1 cellular context compared by ENCODE assay signal in genomic region chr11:77994434-77995362, GRCh38.
TF ChIP-seq lines count a peak whose summit lies in the region.

A gene with protein sequence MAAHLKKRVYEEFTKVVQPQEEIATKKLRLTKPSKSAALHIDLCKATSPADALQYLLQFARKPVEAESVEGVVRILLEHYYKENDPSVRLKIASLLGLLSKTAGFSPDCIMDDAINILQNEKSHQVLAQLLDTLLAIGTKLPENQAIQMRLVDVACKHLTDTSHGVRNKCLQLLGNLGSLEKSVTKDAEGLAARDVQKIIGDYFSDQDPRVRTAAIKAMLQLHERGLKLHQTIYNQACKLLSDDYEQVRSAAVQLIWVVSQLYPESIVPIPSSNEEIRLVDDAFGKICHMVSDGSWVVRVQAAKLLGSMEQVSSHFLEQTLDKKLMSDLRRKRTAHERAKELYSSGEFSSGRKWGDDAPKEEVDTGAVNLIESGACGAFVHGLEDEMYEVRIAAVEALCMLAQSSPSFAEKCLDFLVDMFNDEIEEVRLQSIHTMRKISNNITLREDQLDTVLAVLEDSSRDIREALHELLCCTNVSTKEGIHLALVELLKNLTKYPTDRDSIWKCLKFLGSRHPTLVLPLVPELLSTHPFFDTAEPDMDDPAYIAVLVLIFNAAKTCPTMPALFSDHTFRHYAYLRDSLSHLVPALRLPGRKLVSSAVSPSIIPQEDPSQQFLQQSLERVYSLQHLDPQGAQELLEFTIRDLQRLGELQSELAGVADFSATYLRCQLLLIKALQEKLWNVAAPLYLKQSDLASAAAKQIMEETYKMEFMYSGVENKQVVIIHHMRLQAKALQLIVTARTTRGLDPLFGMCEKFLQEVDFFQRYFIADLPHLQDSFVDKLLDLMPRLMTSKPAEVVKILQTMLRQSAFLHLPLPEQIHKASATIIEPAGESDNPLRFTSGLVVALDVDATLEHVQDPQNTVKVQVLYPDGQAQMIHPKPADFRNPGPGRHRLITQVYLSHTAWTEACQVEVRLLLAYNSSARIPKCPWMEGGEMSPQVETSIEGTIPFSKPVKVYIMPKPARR (minus strand): TSS chr11:77994668. CDS start chr11:77994643, 25 bp downstream.

TF ChIP-seq in K562, 482 proteins besides CTCF, POLR2A, EP300 and RAD21 (continued from another document and continues in another):
- TF ChIP-seq, protein P1, sequence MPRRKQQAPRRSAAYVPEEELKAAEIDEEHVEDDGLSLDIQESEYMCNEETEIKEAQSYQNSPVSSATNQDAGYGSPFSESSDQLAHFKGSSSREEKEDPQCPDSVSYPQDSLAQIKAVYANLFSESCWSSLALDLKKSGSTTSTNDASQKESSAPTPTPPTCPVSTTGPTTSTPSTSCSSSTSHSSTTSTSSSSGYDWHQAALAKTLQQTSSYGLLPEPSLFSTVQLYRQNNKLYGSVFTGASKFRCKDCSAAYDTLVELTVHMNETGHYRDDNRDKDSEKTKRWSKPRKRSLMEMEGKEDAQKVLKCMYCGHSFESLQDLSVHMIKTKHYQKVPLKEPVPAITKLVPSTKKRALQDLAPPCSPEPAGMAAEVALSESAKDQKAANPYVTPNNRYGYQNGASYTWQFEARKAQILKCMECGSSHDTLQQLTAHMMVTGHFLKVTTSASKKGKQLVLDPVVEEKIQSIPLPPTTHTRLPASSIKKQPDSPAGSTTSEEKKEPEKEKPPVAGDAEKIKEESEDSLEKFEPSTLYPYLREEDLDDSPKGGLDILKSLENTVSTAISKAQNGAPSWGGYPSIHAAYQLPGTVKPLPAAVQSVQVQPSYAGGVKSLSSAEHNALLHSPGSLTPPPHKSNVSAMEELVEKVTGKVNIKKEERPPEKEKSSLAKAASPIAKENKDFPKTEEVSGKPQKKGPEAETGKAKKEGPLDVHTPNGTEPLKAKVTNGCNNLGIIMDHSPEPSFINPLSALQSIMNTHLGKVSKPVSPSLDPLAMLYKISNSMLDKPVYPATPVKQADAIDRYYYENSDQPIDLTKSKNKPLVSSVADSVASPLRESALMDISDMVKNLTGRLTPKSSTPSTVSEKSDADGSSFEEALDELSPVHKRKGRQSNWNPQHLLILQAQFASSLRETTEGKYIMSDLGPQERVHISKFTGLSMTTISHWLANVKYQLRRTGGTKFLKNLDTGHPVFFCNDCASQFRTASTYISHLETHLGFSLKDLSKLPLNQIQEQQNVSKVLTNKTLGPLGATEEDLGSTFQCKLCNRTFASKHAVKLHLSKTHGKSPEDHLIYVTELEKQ (CRISPR knock-in tag; IDR thresholded peaks at IDR 0.05) = no peak
- TF ChIP-seq GATA2 (CRISPR knock-in tag; IDR thresholded peaks at IDR 0.05) (no peak), BCL6 (CRISPR knock-in tag; IDR thresholded peaks at IDR 0.05) (no peak), PPARD (CRISPR knock-in tag; IDR thresholded peaks at IDR 0.05) (no peak), USF1 (CRISPR knock-in tag; IDR thresholded peaks at IDR 0.05) (no peak), TEAD4 (IDR thresholded peaks at IDR 0.05; ENCODE audit: low read length) (peak; percentile 81), TEAD4 (CRISPR knock-in tag; IDR thresholded peaks at IDR 0.05; ENCODE audit: borderline replicate concordance) (no peak), ZBTB43 (CRISPR knock-in tag; IDR thresholded peaks at IDR 0.05) (no peak), DACH1 (IDR thresholded peaks at IDR 0.05; ENCODE audit: partially characterized antibody) (no peak), NBN (IDR thresholded peaks at IDR 0.05; ENCODE audit: low read depth) (no peak; the same call in 1 of the 2 replicates), ZNF764 (CRISPR knock-in tag; IDR thresholded peaks at IDR 0.05; ENCODE audit: low read depth) (no peak), ZNF592 (IDR thresholded peaks at IDR 0.05) (peak; percentile 97), ZNF436 (CRISPR knock-in tag; IDR thresholded peaks at IDR 0.05) (no peak), NFRKB (IDR thresholded peaks at IDR 0.05; ENCODE audit: low read depth) (peak; percentile 52; the same call in 1 of the 2 replicates), ZKSCAN8 (CRISPR knock-in tag; IDR thresholded peaks at IDR 0.05) (no peak), SMAD2 (IDR thresholded peaks at IDR 0.05; ENCODE audit: low read depth, low read length) (no peak), FOXA3 (CRISPR knock-in tag; conservative IDR thresholded peaks at IDR 0.05 in 1 of 2, IDR thresholded peaks at IDR 0.05 in 1 of 2) (no peak), ZNF224 (CRISPR knock-in tag; IDR thresholded peaks at IDR 0.05) (no peak), CBFA2T3 (IDR thresholded peaks at IDR 0.05) (no peak), ZNF12 (CRISPR knock-in tag; IDR thresholded peaks at IDR 0.05) (no peak), ZSCAN29 (IDR thresholded peaks at IDR 0.05) (peak; percentile 77), CBX8 (IDR thresholded peaks at IDR 0.05; ENCODE audit: borderline replicate concordance, extremely low read depth, low read depth, low read length, poor library complexity, severe bottlenecking) (no peak), CBX3 (IDR thresholded peaks at IDR 0.05; ENCODE audit: borderline replicate concordance in 1 of 2, low read length in 2 of 2) (peak in 1 of 2 experiments; percentile 85; a peak in 1 of 3 replicates), LARP7 (IDR thresholded peaks at IDR 0.05) (no peak), CEBPG (CRISPR knock-in tag; IDR thresholded peaks at IDR 0.05) (no peak), CEBPG (tag; conservative IDR thresholded peaks at IDR 0.05 in 1 of 2, IDR thresholded peaks at IDR 0.05 in 1 of 2) (peak in 1 of 2 experiments; percentile 5; a peak in 1 of 4 replicates), LEF1 (IDR thresholded peaks at IDR 0.05) (0 out of 2 replicates have a peak, but pooled peaks have one; percentile 11)
- TF ChIP-seq, protein P2, sequence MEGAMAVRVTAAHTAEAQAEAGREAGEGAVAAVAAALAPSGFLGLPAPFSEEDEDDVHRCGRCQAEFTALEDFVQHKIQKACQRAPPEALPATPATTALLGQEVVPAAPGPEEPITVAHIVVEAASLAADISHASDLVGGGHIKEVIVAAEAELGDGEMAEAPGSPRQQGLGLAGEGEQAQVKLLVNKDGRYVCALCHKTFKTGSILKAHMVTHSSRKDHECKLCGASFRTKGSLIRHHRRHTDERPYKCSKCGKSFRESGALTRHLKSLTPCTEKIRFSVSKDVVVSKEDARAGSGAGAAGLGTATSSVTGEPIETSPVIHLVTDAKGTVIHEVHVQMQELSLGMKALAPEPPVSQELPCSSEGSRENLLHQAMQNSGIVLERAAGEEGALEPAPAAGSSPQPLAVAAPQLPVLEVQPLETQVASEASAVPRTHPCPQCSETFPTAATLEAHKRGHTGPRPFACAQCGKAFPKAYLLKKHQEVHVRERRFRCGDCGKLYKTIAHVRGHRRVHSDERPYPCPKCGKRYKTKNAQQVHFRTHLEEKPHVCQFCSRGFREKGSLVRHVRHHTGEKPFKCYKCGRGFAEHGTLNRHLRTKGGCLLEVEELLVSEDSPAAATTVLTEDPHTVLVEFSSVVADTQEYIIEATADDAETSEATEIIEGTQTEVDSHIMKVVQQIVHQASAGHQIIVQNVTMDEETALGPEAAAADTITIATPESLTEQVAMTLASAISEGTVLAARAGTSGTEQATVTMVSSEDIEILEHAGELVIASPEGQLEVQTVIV (CRISPR knock-in tag; IDR thresholded peaks at IDR 0.05; ENCODE audit: borderline replicate concordance) = no peak; the same call in 1 of the 2 replicates
- TF ChIP-seq, protein P3, sequence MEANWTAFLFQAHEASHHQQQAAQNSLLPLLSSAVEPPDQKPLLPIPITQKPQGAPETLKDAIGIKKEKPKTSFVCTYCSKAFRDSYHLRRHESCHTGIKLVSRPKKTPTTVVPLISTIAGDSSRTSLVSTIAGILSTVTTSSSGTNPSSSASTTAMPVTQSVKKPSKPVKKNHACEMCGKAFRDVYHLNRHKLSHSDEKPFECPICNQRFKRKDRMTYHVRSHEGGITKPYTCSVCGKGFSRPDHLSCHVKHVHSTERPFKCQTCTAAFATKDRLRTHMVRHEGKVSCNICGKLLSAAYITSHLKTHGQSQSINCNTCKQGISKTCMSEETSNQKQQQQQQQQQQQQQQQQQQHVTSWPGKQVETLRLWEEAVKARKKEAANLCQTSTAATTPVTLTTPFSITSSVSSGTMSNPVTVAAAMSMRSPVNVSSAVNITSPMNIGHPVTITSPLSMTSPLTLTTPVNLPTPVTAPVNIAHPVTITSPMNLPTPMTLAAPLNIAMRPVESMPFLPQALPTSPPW (CRISPR knock-in tag; IDR thresholded peaks at IDR 0.05) = peak; percentile 99
- TF ChIP-seq, protein P4, sequence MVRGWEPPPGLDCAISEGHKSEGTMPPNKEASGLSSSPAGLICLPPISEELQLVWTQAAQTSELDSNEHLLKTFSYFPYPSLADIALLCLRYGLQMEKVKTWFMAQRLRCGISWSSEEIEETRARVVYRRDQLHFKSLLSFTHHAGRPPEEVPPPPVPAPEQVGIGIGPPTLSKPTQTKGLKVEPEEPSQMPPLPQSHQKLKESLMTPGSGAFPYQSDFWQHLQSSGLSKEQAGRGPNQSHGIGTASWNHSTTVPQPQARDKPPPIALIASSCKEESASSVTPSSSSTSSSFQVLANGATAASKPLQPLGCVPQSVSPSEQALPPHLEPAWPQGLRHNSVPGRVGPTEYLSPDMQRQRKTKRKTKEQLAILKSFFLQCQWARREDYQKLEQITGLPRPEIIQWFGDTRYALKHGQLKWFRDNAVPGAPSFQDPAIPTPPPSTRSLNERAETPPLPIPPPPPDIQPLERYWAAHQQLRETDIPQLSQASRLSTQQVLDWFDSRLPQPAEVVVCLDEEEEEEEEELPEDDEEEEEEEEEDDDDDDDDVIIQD (CRISPR knock-in tag; IDR thresholded peaks at IDR 0.05) = no peak
- TF ChIP-seq, protein P5, sequence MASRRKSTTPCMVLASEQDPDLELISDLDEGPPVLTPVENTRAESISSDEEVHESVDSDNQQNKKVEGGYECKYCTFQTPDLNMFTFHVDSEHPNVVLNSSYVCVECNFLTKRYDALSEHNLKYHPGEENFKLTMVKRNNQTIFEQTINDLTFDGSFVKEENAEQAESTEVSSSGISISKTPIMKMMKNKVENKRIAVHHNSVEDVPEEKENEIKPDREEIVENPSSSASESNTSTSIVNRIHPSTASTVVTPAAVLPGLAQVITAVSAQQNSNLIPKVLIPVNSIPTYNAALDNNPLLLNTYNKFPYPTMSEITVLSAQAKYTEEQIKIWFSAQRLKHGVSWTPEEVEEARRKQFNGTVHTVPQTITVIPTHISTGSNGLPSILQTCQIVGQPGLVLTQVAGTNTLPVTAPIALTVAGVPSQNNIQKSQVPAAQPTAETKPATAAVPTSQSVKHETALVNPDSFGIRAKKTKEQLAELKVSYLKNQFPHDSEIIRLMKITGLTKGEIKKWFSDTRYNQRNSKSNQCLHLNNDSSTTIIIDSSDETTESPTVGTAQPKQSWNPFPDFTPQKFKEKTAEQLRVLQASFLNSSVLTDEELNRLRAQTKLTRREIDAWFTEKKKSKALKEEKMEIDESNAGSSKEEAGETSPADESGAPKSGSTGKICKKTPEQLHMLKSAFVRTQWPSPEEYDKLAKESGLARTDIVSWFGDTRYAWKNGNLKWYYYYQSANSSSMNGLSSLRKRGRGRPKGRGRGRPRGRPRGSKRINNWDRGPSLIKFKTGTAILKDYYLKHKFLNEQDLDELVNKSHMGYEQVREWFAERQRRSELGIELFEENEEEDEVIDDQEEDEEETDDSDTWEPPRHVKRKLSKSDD (conservative IDR thresholded peaks at IDR 0.05; ENCODE audit: low read length) = no peak
- TF ChIP-seq, protein P6, sequence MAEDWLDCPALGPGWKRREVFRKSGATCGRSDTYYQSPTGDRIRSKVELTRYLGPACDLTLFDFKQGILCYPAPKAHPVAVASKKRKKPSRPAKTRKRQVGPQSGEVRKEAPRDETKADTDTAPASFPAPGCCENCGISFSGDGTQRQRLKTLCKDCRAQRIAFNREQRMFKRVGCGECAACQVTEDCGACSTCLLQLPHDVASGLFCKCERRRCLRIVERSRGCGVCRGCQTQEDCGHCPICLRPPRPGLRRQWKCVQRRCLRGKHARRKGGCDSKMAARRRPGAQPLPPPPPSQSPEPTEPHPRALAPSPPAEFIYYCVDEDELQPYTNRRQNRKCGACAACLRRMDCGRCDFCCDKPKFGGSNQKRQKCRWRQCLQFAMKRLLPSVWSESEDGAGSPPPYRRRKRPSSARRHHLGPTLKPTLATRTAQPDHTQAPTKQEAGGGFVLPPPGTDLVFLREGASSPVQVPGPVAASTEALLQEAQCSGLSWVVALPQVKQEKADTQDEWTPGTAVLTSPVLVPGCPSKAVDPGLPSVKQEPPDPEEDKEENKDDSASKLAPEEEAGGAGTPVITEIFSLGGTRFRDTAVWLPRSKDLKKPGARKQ (CRISPR knock-in tag; IDR thresholded peaks at IDR 0.05) = peak; percentile 49; the same call in 1 of the 2 replicates
